Comparison of ENCODE assay signal across 25 cellular contexts in the genomic region with DNA sequence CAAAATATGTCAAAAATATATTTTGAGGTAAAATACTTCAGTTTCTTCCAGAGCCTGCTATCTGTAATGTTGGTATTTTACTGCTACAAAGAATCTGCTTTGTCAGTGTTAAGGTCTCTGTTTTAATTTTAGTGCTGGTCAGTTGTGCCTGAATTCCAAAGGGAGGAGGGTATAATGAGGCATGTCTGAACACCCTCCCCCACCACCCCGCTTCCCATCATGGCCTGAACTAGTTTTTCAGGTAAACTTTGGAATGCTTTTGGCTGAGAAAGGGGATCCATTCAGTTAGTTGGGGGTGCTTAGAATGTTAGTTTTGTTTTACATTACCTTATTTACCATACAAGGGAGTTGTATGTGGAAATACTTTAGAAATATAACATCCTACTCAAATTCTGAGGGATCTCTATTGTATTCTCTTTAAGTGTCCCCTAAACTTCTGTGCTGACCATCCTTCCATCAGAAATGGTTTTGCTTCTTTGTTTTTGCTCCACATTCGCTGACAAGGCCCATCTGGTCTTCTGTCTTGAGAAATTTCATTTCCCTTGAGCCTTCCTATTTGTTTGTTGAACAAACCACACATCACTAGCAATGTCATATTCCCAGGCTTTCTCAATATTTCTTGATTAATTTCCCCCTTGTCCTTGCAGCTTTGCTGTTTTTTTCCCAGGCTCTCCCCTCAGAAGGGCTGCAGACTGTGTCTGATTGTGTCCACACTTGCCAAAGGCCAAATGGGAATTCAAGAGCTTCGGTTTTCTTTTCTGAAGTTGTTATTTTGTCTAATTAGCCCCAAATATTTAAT.
DNase-seq lines count a peak whose midpoint lies in the region; ATAC-seq and TF ChIP-seq lines count a peak whose summit lies in the region.
"Had no signal": no experiment of that assay in that cellular context is flagged by ENCODE, and none has a peak within 500 bp of the region (broad histone marks: within the 10 kb centered on the region; RNA-seq: fewer than 3 reads in every experiment).

No MANE protein-coding gene starts in this region.

- H3K27ac Mint-ChIP-seq in nephron progenitor cell = peak overlapping the region; percentile 94
- H3K27ac Mint-ChIP-seq: activated CD8-positive, alpha-beta T cell treated with anti-CD3 and anti-CD28 coated beads, Interleukin-2, amount 10 ng/mL, durations not matched to agents 7 days and 5 days; activated naive CD4-positive, alpha-beta T cell treated with anti-CD3 and anti-CD28 coated beads for 36 hours; activated T-cell treated with anti-CD3 and anti-CD28 coated beads, Interleukin-2, amount 50 U/mL, for 24 hours; natural killer cell had no signal

- H3K4me1 Mint-ChIP-seq in nephron progenitor cell = peaks cover 6% of the 10 kb centered on the region
- H3K4me1 Mint-ChIP-seq: natural killer cell had no signal

- H3K4me3 ChIP-seq in cardiac fibroblast (replicated peaks in 1 of 2; ENCODE audit: low read depth in 2 of 2, low read length in 2 of 2) = no peak overlapping the region
- no peak overlapping the region for H3K4me3 ChIP-seq in cardiac muscle cell
- H3K4me3 ChIP-seq: A549, HAP-1, PC-9, stomach had no signal

- no peaks in the 10 kb centered on the region for H3K36me3 ChIP-seq in cardiac muscle cell
- H3K36me3 ChIP-seq: HAP-1, stomach had no signal

- TF ChIP-seq CTCF in cardiac fibroblast (IDR thresholded peaks at IDR 0.05; ENCODE audit: low read depth, low read length) = no peak
- TF ChIP-seq CTCF in cardiac muscle cell (IDR thresholded peaks at IDR 0.05; ENCODE audit: low read depth, low read length) = no peak
- no peak for TF ChIP-seq CTCF in nephron progenitor cell (IDR thresholded peaks at IDR 0.05)

- H3K36me3 Mint-ChIP-seq in nephron progenitor cell (ENCODE audit: low read depth) = peaks cover 6% of the 10 kb centered on the region
- H3K36me3 Mint-ChIP-seq: natural killer cell had no signal

- H3K27me3 ChIP-seq in cardiac muscle cell = no peaks in the 10 kb centered on the region
- H3K27me3 ChIP-seq: stomach had no signal

- no peak overlapping the region for H3K4me3 Mint-ChIP-seq in nephron progenitor cell
- H3K4me3 Mint-ChIP-seq: activated CD8-positive, alpha-beta T cell treated with anti-CD3 and anti-CD28 coated beads, Interleukin-2, amount 10 ng/mL, durations not matched to agents 7 days and 5 days; activated naive CD4-positive, alpha-beta T cell treated with anti-CD3 and anti-CD28 coated beads for 36 hours; activated T-cell treated with anti-CD3 and anti-CD28 coated beads, Interleukin-2, amount 50 U/mL, for 24 hours; natural killer cell had no signal

- peak overlapping the region; percentile 52 for H3K27ac ChIP-seq in cardiac muscle cell
- H3K27ac ChIP-seq: A549, PC-9, stomach had no signal

- peaks cover 8% of the 10 kb centered on the region for H3K4me1 ChIP-seq in cardiac muscle cell (ENCODE audit: low read depth)
- H3K4me1 ChIP-seq: A549, HAP-1, stomach had no signal

- peak; percentile 16 for DNase-seq in AG20443 (ENCODE audit: low spot score)
- peak; percentile 58 to 67 for DNase-seq in cardiac fibroblast (ENCODE audit: low read depth in 2 of 2)
- DNase-seq in cardiac muscle cell (ENCODE audit: low read depth in 1 of 2, low spot score in 1 of 2) = peak; percentile 8 to 60
- no peak for DNase-seq in nephron progenitor cell
- no peak for DNase-seq in NCI-H526 treated with DMSO at 0.1 percent for 48 hours (lab: John Stamatoyannopoulos, UW)
- DNase-seq in ureter (ENCODE audit: low spot score) = no peak
- no peak for DNase-seq in activated naive CD4-positive, alpha-beta T cell treated with anti-CD3 and anti-CD28 coated beads, Interleukin-2, amount 50 U/mL, for 16 hours
- DNase-seq: activated CD8-positive, alpha-beta T cell treated with anti-CD3 and anti-CD28 coated beads, Interleukin-2, amount 10 ng/mL, durations not matched to agents 7 days and 5 days; activated naive CD4-positive, alpha-beta T cell treated with anti-CD3 and anti-CD28 coated beads for 36 hours; activated T-cell treated with anti-CD3 and anti-CD28 coated beads, Interleukin-2, amount 50 U/mL, for 24 hours; C1 segment of cervical spinal cord; DMS 273 treated with DMSO at 0.1 percent for 48 hours; head of caudate nucleus; mammary epithelial cell; natural killer cell; NCI-H146; NCI-H2227 treated with DMSO at 0.1 percent for 48 hours; PC-9; posterior cingulate gyrus; stimulated activated CD4-positive, alpha-beta T cell treated with anti-CD3 and anti-CD28 coated beads, Interleukin-4, amount 100 ng/mL, for 24 hours; stomach; T-helper 2 cell had no signal

- H3K27me3 Mint-ChIP-seq in nephron progenitor cell (ENCODE audit: low read depth, poor library complexity) = no peaks in the 10 kb centered on the region

- no peak for ATAC-seq in GM21367 (IDR thresholded peaks at IDR 0.05; ENCODE audit: unreplicated experiment)
- ATAC-seq: A549; activated CD8-positive, alpha-beta T cell treated with anti-CD3 and anti-CD28 coated beads, Interleukin-2, amount 10 ng/mL, durations not matched to agents 7 days and 5 days; natural killer cell had no signal

- H3K9me3 Mint-ChIP-seq in nephron progenitor cell = peaks cover 64% of the 10 kb centered on the region
- H3K9me3 Mint-ChIP-seq: natural killer cell had no signal

- H3K9me3 ChIP-seq in cardiac muscle cell (ENCODE audit: low read depth) = no peaks in the 10 kb centered on the region
- H3K9me3 ChIP-seq: A549, HAP-1 had no signal

Comparison
In these comparisons a context has a peak if more than half of its experiments do, and no peak if none do; other contexts are left out.
1. DNase-seq: peak in AG20443 (single experiment), cardiac fibroblast (2 of 2) and cardiac muscle cell (2 of 2); none in nephron progenitor cell (single experiment), NCI-H526 treated with DMSO at 0.1 percent for 48 hours (single experiment), ureter (single experiment) and activated naive CD4-positive, alpha-beta T cell treated with anti-CD3 and anti-CD28 coated beads, Interleukin-2, amount 50 U/mL, for 16 hours (single experiment).